In the genomic region with DNA sequence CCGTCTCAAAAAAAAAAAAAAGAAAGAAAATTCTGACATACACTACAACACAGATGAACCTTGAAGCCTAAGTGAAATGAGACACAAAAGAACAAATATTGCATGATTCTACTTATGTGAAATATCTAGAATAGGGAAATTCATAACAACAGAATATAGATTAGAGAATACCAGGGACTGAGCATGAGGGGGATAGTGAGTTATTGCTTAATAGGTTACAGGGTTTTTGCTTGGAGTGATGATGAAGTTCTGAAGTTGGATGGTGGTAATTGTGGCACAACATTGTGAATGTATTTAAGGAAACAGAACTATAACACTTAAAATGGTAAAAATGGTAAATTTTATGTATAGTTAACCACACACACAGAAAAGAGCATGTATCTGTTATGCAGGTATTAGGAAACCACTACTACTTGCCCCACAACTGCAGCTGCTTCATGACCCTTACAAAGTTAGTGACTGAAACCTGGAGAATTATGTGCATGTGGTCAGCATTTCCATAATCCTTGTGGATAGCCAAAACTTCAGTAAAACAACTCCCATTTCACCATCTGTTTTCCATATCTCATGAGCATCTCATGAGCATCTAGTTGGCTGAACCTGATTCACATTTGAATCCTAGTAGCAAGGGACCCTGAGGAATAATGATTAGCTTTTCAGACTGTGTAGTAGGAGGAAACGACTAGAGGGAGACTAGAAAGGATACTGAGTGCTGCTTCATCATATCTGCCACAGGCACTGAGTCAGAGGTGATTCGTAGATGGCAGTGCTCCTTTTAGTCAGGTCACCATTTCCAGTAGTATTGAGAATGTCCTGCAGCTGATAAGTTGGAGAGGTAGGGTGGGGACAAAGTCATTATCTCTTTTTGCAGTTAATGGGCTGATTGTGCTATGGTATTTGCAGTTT, we compare ENCODE assay signal across 8 cellular contexts. TPM values are rescaled to one million over a fixed set of nuclear protein-coding genes. Genes with fewer than 3 reads are reported as not detected.
DNase-seq lines count a peak whose midpoint lies in the region; ATAC-seq, FAIRE-seq and TF ChIP-seq lines count a peak whose summit lies in the region.

No MANE protein-coding gene starts in this region.

- peaks cover 2 to 17% of the 10 kb centered on the region in 2 donors for H3K4me1 ChIP-seq in kidney (ENCODE audit: control insufficient read depth in 1 of 2, insufficient read depth in 1 of 2, low read depth in 1 of 2, low read length in 2 of 2)

- H3K4me3 ChIP-seq in kidney (ENCODE audit: low read length in 2 of 2) = no peak overlapping the region

- H3K27ac Mint-ChIP-seq in activated T-cell treated with anti-CD3 and anti-CD28 coated beads, Interleukin-2, amount 50 U/mL, for 72 hours = peak overlapping the region; percentile 70
- peak overlapping the region; percentile 36 for H3K27ac Mint-ChIP-seq in memory B cell

- no peak overlapping the region for H3K27ac ChIP-seq in kidney (ENCODE audit: low read depth in 2 of 2, low read length in 2 of 2)

- no peak for TF ChIP-seq CTCF in kidney (IDR thresholded peaks at IDR 0.05; ENCODE audit: borderline replicate concordance, extremely low read depth, insufficient read depth)

- peaks cover 0 to 4% of the 10 kb centered on the region in 2 donors for H3K36me3 Mint-ChIP-seq in activated T-cell treated with anti-CD3 and anti-CD28 coated beads, Interleukin-2, amount 50 U/mL, for 72 hours (ENCODE audit: insufficient read depth in 2 of 2)
- peaks cover 12% of the 10 kb centered on the region for H3K36me3 Mint-ChIP-seq in memory B cell

- H3K9ac ChIP-seq in kidney (ENCODE audit: low read length in 2 of 2) = no peak overlapping the region

- H3K9me3 ChIP-seq in kidney (ENCODE audit: control insufficient read depth in 1 of 2, low read length in 2 of 2) = no peaks in the 10 kb centered on the region

- no peak for FAIRE-seq in kidney (lab: Jason Lieb, UNC)

- H3K9me3 Mint-ChIP-seq in activated T-cell treated with anti-CD3 and anti-CD28 coated beads, Interleukin-2, amount 50 U/mL, for 72 hours = peaks cover 0 to 2% of the 10 kb centered on the region in 2 donors
- no peaks in the 10 kb centered on the region for H3K9me3 Mint-ChIP-seq in memory B cell

- ATAC-seq in HG03175 (IDR thresholded peaks at IDR 0.05; ENCODE audit: unreplicated experiment) (peak; percentile 51), memory B cell (ENCODE audit: low read depth) (no peak)
- ATAC-seq in activated T-cell treated with anti-CD3 and anti-CD28 coated beads, Interleukin-2, amount 50 U/mL, for 72 hours (replicated peaks in 1 of 2) = peak; percentile 94 to 96

- peak overlapping the region; percentile 2 to 68 for H3K4me3 Mint-ChIP-seq in activated T-cell treated with anti-CD3 and anti-CD28 coated beads, Interleukin-2, amount 50 U/mL, for 72 hours
- no peak overlapping the region for H3K4me3 Mint-ChIP-seq in memory B cell

- H3K36me3 ChIP-seq in kidney (ENCODE audit: control insufficient read depth in 1 of 2, insufficient read depth in 2 of 2, low read length in 2 of 2) = no peaks in the 10 kb centered on the region

- H3K27me3 Mint-ChIP-seq in activated T-cell treated with anti-CD3 and anti-CD28 coated beads, Interleukin-2, amount 50 U/mL, for 72 hours (ENCODE audit: low read depth) = no peaks in the 10 kb centered on the region
- H3K27me3 Mint-ChIP-seq in memory B cell = no peaks in the 10 kb centered on the region

- in situ Hi-C loops in Caki2 (cut with HindIII; ENCODE audit: low pct_unique_long_range_greater_than_20kb, low sequenced_read_pairs) = no loop called here

- peak; percentile 55 for DNase-seq in Caki2 (ENCODE audit: low read depth)
- DNase-seq in activated T-cell treated with anti-CD3 and anti-CD28 coated beads, Interleukin-2, amount 50 U/mL, for 72 hours = peak; percentile 32 to 43
- no peak for DNase-seq in memory B cell (ENCODE audit: low spot score in 2 of 2)
- DNase-seq in T1000 (lab: John Stamatoyannopoulos, UW) = no peak
- no peak for DNase-seq in middle frontal gyrus (ENCODE audit: extremely low spot score, low spot score)
- no peak for DNase-seq in KG1 (lab: John Stamatoyannopoulos, UW)
- no peak for DNase-seq in kidney

- H3K4me1 Mint-ChIP-seq in activated T-cell treated with anti-CD3 and anti-CD28 coated beads, Interleukin-2, amount 50 U/mL, for 72 hours (ENCODE audit: low read depth) = peaks cover 44% of the 10 kb centered on the region
- H3K4me1 Mint-ChIP-seq in memory B cell = peaks cover 36% of the 10 kb centered on the region

- intact Hi-C loops in kidney (cut with DNase I) = no loop called here

RNA-seq across cellular contexts. Expression of gene SAMD8, which starts 26.3 kb away (rescaled TPM):
- total RNA-seq in Caki2 (2014; rRNA removed; shearing (Covaris generic); ENCODE audit: low replicate concordance) = 9.4 and 11.8 TPM in 2 replicates
- 10 to 100 TPM; 24.3 to 28.6 TPM for total RNA-seq in activated T-cell treated with anti-CD3 and anti-CD28 coated beads, Interleukin-2, amount 50 U/mL, for 72 hours
- 20.5 TPM for total RNA-seq in kidney
- 5.3 TPM for polyA plus RNA-seq in kidney (ENCODE audit: insufficient read depth, low read depth, low replicate concordance)

Comparison
In these comparisons a context has a peak if more than half of its experiments do, and no peak if none do; other contexts are left out.
1. DNase-seq: peak in Caki2 (single experiment) and activated T-cell treated with anti-CD3 and anti-CD28 coated beads, Interleukin-2, amount 50 U/mL, for 72 hours (2 of 2); none in memory B cell (0 of 2), T1000 (single experiment), middle frontal gyrus (single experiment), KG1 (single experiment) and kidney (single experiment).